ENCODE assay signal across 24 cellular contexts in the genomic region with DNA sequence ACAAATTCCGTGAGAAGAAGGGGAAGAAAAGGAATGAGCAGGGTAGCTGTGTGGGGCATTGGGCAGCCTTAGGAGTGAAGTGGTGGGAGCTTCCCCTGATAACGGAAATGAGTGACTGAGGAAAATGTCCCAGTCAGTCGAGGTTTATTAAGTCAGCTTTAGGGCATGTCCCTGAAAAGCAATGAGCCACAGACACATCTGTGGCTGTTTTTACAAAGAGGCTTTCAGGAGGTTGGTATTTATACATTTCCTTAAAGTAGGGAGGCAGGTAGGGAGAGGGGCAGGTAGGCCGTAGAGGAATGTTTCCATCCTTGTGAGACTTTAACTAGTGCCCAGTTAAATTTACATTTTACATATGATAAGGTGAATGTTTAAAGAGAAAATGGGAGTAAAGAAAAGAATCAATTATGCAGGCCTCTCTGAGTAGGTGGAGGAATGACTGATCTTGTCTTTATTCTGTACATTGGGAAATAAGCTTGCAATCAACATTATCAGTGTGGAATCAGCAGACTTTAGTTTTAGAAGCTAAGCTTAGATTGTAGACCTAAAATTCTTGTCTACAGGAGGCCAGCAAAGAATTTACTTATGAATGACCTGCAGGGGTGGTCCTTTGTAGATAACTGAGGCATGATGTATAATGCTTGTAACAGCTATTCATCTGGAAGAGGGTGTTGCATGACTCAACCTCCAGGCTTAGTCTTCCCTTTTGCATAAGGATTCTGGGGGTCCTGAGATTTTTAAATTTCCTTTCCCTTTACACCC. TPM values are rescaled to one million over a fixed set of nuclear protein-coding genes. Genes with fewer than 3 reads are reported as not detected.
DNase-seq lines count a peak whose midpoint lies in the region; ATAC-seq and TF ChIP-seq lines count a peak whose summit lies in the region.
"Had no signal": no experiment of that assay in that cellular context is flagged by ENCODE, and none has a peak within 500 bp of the region (broad histone marks: within the 10 kb centered on the region; RNA-seq: fewer than 3 reads in every experiment).

No MANE protein-coding gene starts in this region.

- H3K9ac ChIP-seq in colonic mucosa (ENCODE audit: low read depth in 2 of 2, low read length in 2 of 2), result no peak overlapping the region
- peak overlapping the region; percentile 19 for H3K9ac ChIP-seq in iPS-15b (ENCODE audit: low read depth, low read length)

- no TSS peak for BruUV-seq in Caco-2 (replicated peaks; lab: Mats Ljungman, UMichigan)

- CTCF ChIA-PET in activated naive CD4-positive, alpha-beta T cell treated with anti-CD3 and anti-CD28 coated beads, Interleukin-2, amount 10 ng/mL, durations not matched to agents 7 days and 5 days (lab: Charles Lee), result interaction anchor here (0.8 kb wide), 1 partner anchor 18 kb away, joined by 3 read pairs; no protein-coding TSS in a partner anchor
- CTCF ChIA-PET in CD8-positive, alpha-beta T cell (lab: Charles Lee), result no interaction called here
- CTCF ChIA-PET in Caco-2 (lab: Charles Lee), result no interaction called here

- peak overlapping the region; percentile 42 for H3K27ac ChIP-seq in colonic mucosa
- no peak overlapping the region for H3K27ac ChIP-seq in CD8-positive, alpha-beta T cell (ENCODE audit: low read depth, low read length)
- H3K27ac ChIP-seq: 22Rv1, SK-N-MC had no signal

- H3K27me3 Mint-ChIP-seq in activated naive CD4-positive, alpha-beta T cell treated with anti-CD3 and anti-CD28 coated beads, Interleukin-2, amount 50 U/mL, for 24 hours, result peaks cover 9% of the 10 kb centered on the region
- H3K27me3 Mint-ChIP-seq in activated naive CD4-positive, alpha-beta T cell treated with anti-CD3 and anti-CD28 coated beads, Interleukin-2, amount 10 ng/mL, durations not matched to agents 7 days and 5 days, result no peaks in the 10 kb centered on the region
- H3K27me3 Mint-ChIP-seq in CD8-positive, alpha-beta T cell (ENCODE audit: low read depth), result peaks cover 12% of the 10 kb centered on the region
- H3K27me3 Mint-ChIP-seq in Caco-2 (ENCODE audit: insufficient read depth, unreplicated experiment), result no peaks in the 10 kb centered on the region
- H3K27me3 Mint-ChIP-seq: CD4-positive, CD25-positive, alpha-beta regulatory T cell had no signal

- H3K4me1 Mint-ChIP-seq in activated naive CD4-positive, alpha-beta T cell treated with anti-CD3 and anti-CD28 coated beads, Interleukin-2, amount 50 U/mL, for 24 hours, result no peaks in the 10 kb centered on the region
- no peaks in the 10 kb centered on the region for H3K4me1 Mint-ChIP-seq in activated naive CD4-positive, alpha-beta T cell treated with anti-CD3 and anti-CD28 coated beads, Interleukin-2, amount 10 ng/mL, durations not matched to agents 7 days and 5 days
- H3K4me1 Mint-ChIP-seq in CD8-positive, alpha-beta T cell (ENCODE audit: low read depth), result no peaks in the 10 kb centered on the region
- peaks cover 25% of the 10 kb centered on the region for H3K4me1 Mint-ChIP-seq in Caco-2 (ENCODE audit: low read depth, unreplicated experiment)
- H3K4me1 Mint-ChIP-seq: CD4-positive, CD25-positive, alpha-beta regulatory T cell had no signal

- H3K4me3 Mint-ChIP-seq in activated naive CD4-positive, alpha-beta T cell treated with anti-CD3 and anti-CD28 coated beads, Interleukin-2, amount 50 U/mL, for 24 hours, result no peak overlapping the region
- H3K4me3 Mint-ChIP-seq in activated naive CD4-positive, alpha-beta T cell treated with anti-CD3 and anti-CD28 coated beads, Interleukin-2, amount 10 ng/mL, durations not matched to agents 7 days and 5 days, result no peak overlapping the region
- H3K4me3 Mint-ChIP-seq in CD8-positive, alpha-beta T cell, result no peak overlapping the region
- no peak overlapping the region for H3K4me3 Mint-ChIP-seq in Caco-2 (ENCODE audit: unreplicated experiment)
- H3K4me3 Mint-ChIP-seq: CD4-positive, CD25-positive, alpha-beta regulatory T cell had no signal

- peaks cover 8% of the 10 kb centered on the region for H3K9me3 Mint-ChIP-seq in activated naive CD4-positive, alpha-beta T cell treated with anti-CD3 and anti-CD28 coated beads, Interleukin-2, amount 50 U/mL, for 24 hours
- peaks cover 3% of the 10 kb centered on the region for H3K9me3 Mint-ChIP-seq in activated naive CD4-positive, alpha-beta T cell treated with anti-CD3 and anti-CD28 coated beads, Interleukin-2, amount 10 ng/mL, durations not matched to agents 7 days and 5 days
- H3K9me3 Mint-ChIP-seq in CD8-positive, alpha-beta T cell, result peaks cover 5% of the 10 kb centered on the region
- H3K9me3 Mint-ChIP-seq in Caco-2 (ENCODE audit: unreplicated experiment), result no peaks in the 10 kb centered on the region

- H3K27me3 ChIP-seq in colonic mucosa (no peaks in the 10 kb centered on the region), iPS-15b (ENCODE audit: control insufficient read depth, insufficient read depth, low read length) (no peaks in the 10 kb centered on the region), Caco-2 (replicated peaks; ENCODE audit: control insufficient read depth, insufficient read depth, low read length) (no peaks in the 10 kb centered on the region)
- no peaks in the 10 kb centered on the region for H3K27me3 ChIP-seq in CD8-positive, alpha-beta T cell (ENCODE audit: insufficient read depth, low read length)
- H3K27me3 ChIP-seq: BE2C had no signal

- POLR2A ChIA-PET in CD8-positive, alpha-beta T cell (lab: Charles Lee), result no interaction called here
- POLR2A ChIA-PET in Caco-2 (lab: Charles Lee), result no interaction called here

- H3K4me3 ChIP-seq in colonic mucosa, result no peak overlapping the region
- no peak overlapping the region for H3K4me3 ChIP-seq in iPS-15b (ENCODE audit: low read depth, low read length)
- H3K4me3 ChIP-seq in CD8-positive, alpha-beta T cell (ENCODE audit: low read depth, low read length), result no peak overlapping the region
- H3K4me3 ChIP-seq in Caco-2 (ENCODE audit: low read depth, low read length), result no peak overlapping the region
- H3K4me3 ChIP-seq: SK-N-MC had no signal

- no peaks in the 10 kb centered on the region for H3K4me1 ChIP-seq in colonic mucosa
- peaks cover 15% of the 10 kb centered on the region for H3K4me1 ChIP-seq in iPS-15b (ENCODE audit: control insufficient read depth, insufficient read depth, low read length)
- no peaks in the 10 kb centered on the region for H3K4me1 ChIP-seq in CD8-positive, alpha-beta T cell (ENCODE audit: insufficient read depth, low read length)
- peaks cover 51% of the 10 kb centered on the region for H3K4me1 ChIP-seq in Caco-2
- H3K4me1 ChIP-seq: BE2C had no signal

- no peaks in the 10 kb centered on the region for H3K36me3 ChIP-seq in colonic mucosa
- no peaks in the 10 kb centered on the region for H3K36me3 ChIP-seq in iPS-15b (ENCODE audit: control insufficient read depth, insufficient read depth, low read length)
- no peaks in the 10 kb centered on the region for H3K36me3 ChIP-seq in CD8-positive, alpha-beta T cell (ENCODE audit: insufficient read depth, low read length)
- H3K36me3 ChIP-seq in Caco-2 (ENCODE audit: control insufficient read depth, insufficient read depth, low read length), result no peaks in the 10 kb centered on the region
- H3K36me3 ChIP-seq: BE2C had no signal

- no peak for ATAC-seq in CD8-positive, alpha-beta T cell

- no peak for TF ChIP-seq CTCF in colonic mucosa (IDR thresholded peaks at IDR 0.05)
- no peak for TF ChIP-seq CTCF in CD8-positive, alpha-beta T cell (IDR thresholded peaks at IDR 0.05)
- no peak for TF ChIP-seq CTCF in Caco-2 (IDR thresholded peaks at IDR 0.05; ENCODE audit: insufficient read depth in 1 of 2, low read depth in 1 of 2, low read length in 1 of 2, severe bottlenecking in 1 of 2, unreplicated experiment in 1 of 2)

- no peaks in the 10 kb centered on the region for H3K9me3 ChIP-seq in colonic mucosa
- peaks cover 11% of the 10 kb centered on the region for H3K9me3 ChIP-seq in iPS-15b (ENCODE audit: control insufficient read depth, insufficient read depth, low read length)
- no peaks in the 10 kb centered on the region for H3K9me3 ChIP-seq in CD8-positive, alpha-beta T cell (ENCODE audit: low read length)
- no peaks in the 10 kb centered on the region for H3K9me3 ChIP-seq in Caco-2
- H3K9me3 ChIP-seq: BE2C had no signal

- DNase-seq in activated naive CD4-positive, alpha-beta T cell treated with anti-CD3 and anti-CD28 coated beads, Interleukin-2, amount 10 ng/mL, durations not matched to agents 7 days and 5 days, result no peak
- DNase-seq in colonic mucosa (no peak), Caco-2 (no peak)
- DNase-seq in activated CD4-positive, CD25-positive, alpha-beta regulatory T cell treated with anti-CD3 and anti-CD28 coated beads, Interleukin-2, amount 50 U/mL, for 72 hours, result no peak
- DNase-seq in CD8-positive, alpha-beta T cell, result no peak
- DNase-seq in stimulated activated CD4-positive, alpha-beta T cell treated with anti-CD3 and anti-CD28 coated beads, Interleukin-4, amount 100 ng/mL, for 1 hour, result no peak
- DNase-seq: BE2C; CD4-positive, CD25-positive, alpha-beta regulatory T cell; EL; H7; MM.1S; NCI-H1092; NCI-H2081; NCI-H2171 treated with DMSO at 0.1 percent for 48 hours; NCI-H446 treated with DMSO at 0.1 percent for 48 hours; NCI-H69; SHP77 had no signal

- H3K36me3 Mint-ChIP-seq in activated naive CD4-positive, alpha-beta T cell treated with anti-CD3 and anti-CD28 coated beads, Interleukin-2, amount 50 U/mL, for 24 hours, result no peaks in the 10 kb centered on the region
- no peaks in the 10 kb centered on the region for H3K36me3 Mint-ChIP-seq in activated naive CD4-positive, alpha-beta T cell treated with anti-CD3 and anti-CD28 coated beads, Interleukin-2, amount 10 ng/mL, durations not matched to agents 7 days and 5 days
- H3K36me3 Mint-ChIP-seq in CD8-positive, alpha-beta T cell, result no peaks in the 10 kb centered on the region
- no peaks in the 10 kb centered on the region for H3K36me3 Mint-ChIP-seq in Caco-2 (ENCODE audit: insufficient read depth, unreplicated experiment)

- intact Hi-C loops in colonic mucosa (cut with DNase I), result no loop called here
- intact Hi-C loops in CD8-positive, alpha-beta T cell (cut with DNase I, micrococcal nuclease), result no loop called here
- intact Hi-C loops in Caco-2 (cut with micrococcal nuclease; ENCODE audit: unreplicated experiment), result loop anchor here (2.0 kb wide), 1 partner anchor 15 kb away; no protein-coding TSS in a partner anchor

- H3K27ac Mint-ChIP-seq in activated naive CD4-positive, alpha-beta T cell treated with anti-CD3 and anti-CD28 coated beads, Interleukin-2, amount 50 U/mL, for 24 hours, result peak overlapping the region; percentile 5
- H3K27ac Mint-ChIP-seq in activated naive CD4-positive, alpha-beta T cell treated with anti-CD3 and anti-CD28 coated beads, Interleukin-2, amount 10 ng/mL, durations not matched to agents 7 days and 5 days, result no peak overlapping the region
- no peak overlapping the region for H3K27ac Mint-ChIP-seq in CD8-positive, alpha-beta T cell
- H3K27ac Mint-ChIP-seq in Caco-2 (ENCODE audit: unreplicated experiment), result no peak overlapping the region
- H3K27ac Mint-ChIP-seq: CD4-positive, CD25-positive, alpha-beta regulatory T cell had no signal

RNA-seq across cellular contexts. Expression of a gene that starts 18.5 kb away (rescaled TPM):
- total RNA-seq in colonic mucosa (not detected), Caco-2 (2022) (0.19 TPM in 1 of 2 replicates, not detected in the other)
- not detected for total RNA-seq in CD8-positive, alpha-beta T cell
- total RNA-seq: CD4-positive, CD25-positive, alpha-beta regulatory T cell; HT1080; LHCN-M2; OCI-LY7 had no signal
